15 cellular contexts compared by ENCODE assay signal in the genomic region with DNA sequence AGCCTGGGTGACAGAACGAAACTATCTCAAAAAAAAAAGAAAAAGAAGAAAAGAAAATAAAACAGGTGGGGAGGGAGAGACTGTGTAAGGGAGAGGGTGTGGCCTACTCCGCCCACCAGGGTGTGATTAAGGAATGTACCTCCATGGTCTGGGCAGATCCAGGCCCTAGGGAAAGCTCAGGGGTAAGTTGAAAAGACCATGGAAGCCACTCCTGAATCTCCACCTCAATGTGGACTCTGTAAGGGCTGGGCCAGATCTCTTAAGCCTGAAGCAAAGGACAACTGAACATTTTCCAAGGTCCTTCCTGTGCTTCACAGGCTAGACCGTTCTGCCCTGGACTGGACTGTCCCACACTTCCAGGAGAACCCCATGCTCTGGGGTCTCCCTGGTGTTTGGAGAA. TPM values are rescaled to one million over a fixed set of nuclear protein-coding genes. Genes with fewer than 3 reads are reported as not detected.
DNase-seq lines count a peak whose midpoint lies in the region; ATAC-seq and TF ChIP-seq lines count a peak whose summit lies in the region.
"Had no signal": no experiment of that assay in that cellular context is flagged by ENCODE, and none has a peak within 500 bp of the region (broad histone marks: within the 10 kb centered on the region; RNA-seq: fewer than 3 reads in every experiment).

No MANE protein-coding gene starts in this region.

- intact Hi-C loops in activated CD4-positive, alpha-beta T cell treated with anti-CD3 and anti-CD28 coated beads for 36 hours (cut with DNase I, micrococcal nuclease) = no loop called here
- intact Hi-C loops in HCT116 (cut with micrococcal nuclease) = no loop called here

- POLR2A ChIA-PET in activated CD4-positive, alpha-beta T cell treated with anti-CD3 and anti-CD28 coated beads for 36 hours (lab: Charles Lee) = no interaction called here
- POLR2A ChIA-PET in HCT116 (lab: Charles Lee) = no interaction called here

- no peak overlapping the region for H3K4me3 Mint-ChIP-seq in activated CD4-positive, alpha-beta T cell treated with anti-CD3 and anti-CD28 coated beads for 36 hours
- peak overlapping the region; percentile 54 for H3K4me3 Mint-ChIP-seq in activated T-helper 17 cell treated with anti-CD3 and anti-CD28 coated beads, Interleukin-2, amount 50 U/mL, for 72 hours
- peak overlapping the region in 6 of 8 donors; percentile 42 to 88 (median 72) for H3K4me3 Mint-ChIP-seq in naive B cell

- H2AFZ ChIP-seq in HCT116 (ENCODE audit: low read depth, low read length, poor library complexity, severe bottlenecking) = peak overlapping the region; percentile 93

- no peaks in the 10 kb centered on the region for H3K9me3 Mint-ChIP-seq in activated CD4-positive, alpha-beta T cell treated with anti-CD3 and anti-CD28 coated beads for 36 hours (ENCODE audit: low read depth)
- H3K9me3 Mint-ChIP-seq in activated T-helper 17 cell treated with anti-CD3 and anti-CD28 coated beads, Interleukin-2, amount 50 U/mL, for 72 hours = no peaks in the 10 kb centered on the region
- peaks cover 0 to 4% (median 0%) of the 10 kb centered on the region in 7 donors for H3K9me3 Mint-ChIP-seq in naive B cell

- H3K27ac ChIP-seq in HCT116 (ENCODE audit: low read depth, low read length) = no peak overlapping the region

- H3K4me3 ChIP-seq in HCT116 (replicated peaks in 1 of 2; ENCODE audit: low read depth in 1 of 2, low read length in 2 of 2) = no peak overlapping the region
- H3K4me3 ChIP-seq: A549, ascending aorta, skin epidermis, thoracic aorta had no signal

- BruUV-seq in HCT116 (replicated peaks; lab: Mats Ljungman, UMichigan) = no TSS peak

- no peaks in the 10 kb centered on the region for H3K27me3 Mint-ChIP-seq in activated CD4-positive, alpha-beta T cell treated with anti-CD3 and anti-CD28 coated beads for 36 hours
- H3K27me3 Mint-ChIP-seq in activated T-helper 17 cell treated with anti-CD3 and anti-CD28 coated beads, Interleukin-2, amount 50 U/mL, for 72 hours = no peaks in the 10 kb centered on the region
- no peaks in the 10 kb centered on the region for H3K27me3 Mint-ChIP-seq in naive B cell

- H4K20me1 ChIP-seq in HCT116 (ENCODE audit: insufficient read depth) = no peaks in the 10 kb centered on the region

- no peaks in the 10 kb centered on the region for H3K79me2 ChIP-seq in HCT116 (ENCODE audit: insufficient read depth, low read length)

- H3K36me3 Mint-ChIP-seq in activated CD4-positive, alpha-beta T cell treated with anti-CD3 and anti-CD28 coated beads for 36 hours (ENCODE audit: low read depth) = no peaks in the 10 kb centered on the region
- H3K36me3 Mint-ChIP-seq in activated T-helper 17 cell treated with anti-CD3 and anti-CD28 coated beads, Interleukin-2, amount 50 U/mL, for 72 hours (ENCODE audit: low read depth) = no peaks in the 10 kb centered on the region
- H3K36me3 Mint-ChIP-seq in naive B cell = no peaks in the 10 kb centered on the region

- no peak for TF ChIP-seq POLR2A in HCT116 (IDR thresholded peaks at IDR 0.05; ENCODE audit: borderline replicate concordance, extremely low read depth, insufficient read depth, insufficient read length)

- CTCF ChIA-PET in activated CD4-positive, alpha-beta T cell treated with anti-CD3 and anti-CD28 coated beads for 36 hours (lab: Charles Lee) = interaction anchor here (0.6 to 1.3 kb wide), 2 partner anchors 187 to 478 kb away, joined by 3 to 5 read pairs; no protein-coding TSS in a partner anchor
- CTCF ChIA-PET in HCT116 (lab: Charles Lee) = no interaction called here

- TF ChIP-seq RAD21 in HCT116 (IDR thresholded peaks at IDR 0.05; ENCODE audit: low read depth) = no peak

- no peaks in the 10 kb centered on the region for H3K9me2 ChIP-seq in HCT116 (ENCODE audit: insufficient read depth)

- peak; percentile 34 for ATAC-seq in activated CD4-positive, alpha-beta T cell treated with anti-CD3 and anti-CD28 coated beads for 36 hours
- peak; percentile 67 for ATAC-seq in HCT116
- ATAC-seq in activated T-helper 17 cell treated with anti-CD3 and anti-CD28 coated beads, Interleukin-2, amount 50 U/mL, for 72 hours (replicated peaks) = peak; percentile 20
- no peak for ATAC-seq in naive B cell (ENCODE audit: low read depth in 2 of 2)
- no peak for ATAC-seq in HG02981 (IDR thresholded peaks at IDR 0.05; ENCODE audit: unreplicated experiment)
- ATAC-seq in GM21367 (IDR thresholded peaks at IDR 0.05; ENCODE audit: unreplicated experiment) = no peak

- peaks cover 17 to 38% of the 10 kb centered on the region in 2 experiments for H3K4me1 ChIP-seq in HCT116 (ENCODE audit: control insufficient read depth in 1 of 2, insufficient read depth in 2 of 2, low read length in 2 of 2)
- H3K4me1 ChIP-seq: ascending aorta had no signal

- peak overlapping the region; percentile 46 for H3K4me2 ChIP-seq in HCT116 (ENCODE audit: low read length)
- H3K4me2 ChIP-seq: A549 had no signal

- H3K36me3 ChIP-seq in HCT116 (ENCODE audit: control insufficient read depth in 1 of 2, insufficient read depth in 2 of 2, low read length in 2 of 2) = no peaks in the 10 kb centered on the region
- H3K36me3 ChIP-seq: ascending aorta, thoracic aorta had no signal

- no peak overlapping the region for H3K9ac ChIP-seq in HCT116 (ENCODE audit: low read length)

- H3K9me3 ChIP-seq in HCT116 (ENCODE audit: control insufficient read depth in 1 of 2, insufficient read depth in 1 of 2, low read depth in 1 of 2, low read length in 2 of 2) = no peaks in the 10 kb centered on the region
- H3K9me3 ChIP-seq: A549, ascending aorta, thoracic aorta had no signal

- peaks cover 46% of the 10 kb centered on the region for H3K4me1 Mint-ChIP-seq in activated CD4-positive, alpha-beta T cell treated with anti-CD3 and anti-CD28 coated beads for 36 hours
- H3K4me1 Mint-ChIP-seq in activated T-helper 17 cell treated with anti-CD3 and anti-CD28 coated beads, Interleukin-2, amount 50 U/mL, for 72 hours = peaks cover 25% of the 10 kb centered on the region
- peaks cover 23 to 46% (median 34%) of the 10 kb centered on the region in 3 donors for H3K4me1 Mint-ChIP-seq in naive B cell

- RAD21 ChIA-PET in HCT116 (lab: Charles Lee; ENCODE audit: low non-redundant PET in 1 of 2, low total read pairs in 2 of 2, uncharacterized antibody in 2 of 2, unreplicated experiment in 2 of 2) = no interaction called here

- no peak for DNase-seq in activated CD4-positive, alpha-beta T cell treated with anti-CD3 and anti-CD28 coated beads for 36 hours
- no peak for DNase-seq in activated CD4-positive, alpha-beta T cell treated with anti-CD3 and anti-CD28 coated beads, Interleukin-2, amount 50 U/mL, for 48 hours
- DNase-seq in HCT116 (ENCODE audit: low read depth, low spot score) (no peak), naive B cell (no peak), ureter (ENCODE audit: low spot score) (no peak)
- DNase-seq: activated CD8-positive, alpha-beta memory T cell treated with anti-CD3 and anti-CD28 coated beads, Interleukin-2, amount 50 U/mL, for 4 hours; occipital lobe had no signal

- H3K27me3 ChIP-seq in HCT116 (ENCODE audit: insufficient read depth, low read length) = no peaks in the 10 kb centered on the region
- H3K27me3 ChIP-seq: ascending aorta, dorsolateral prefrontal cortex had no signal

- TF ChIP-seq CTCF in HCT116 (IDR thresholded peaks at IDR 0.05 in 2 of 3, conservative IDR thresholded peaks at IDR 0.05 in 1 of 3; ENCODE audit: borderline replicate concordance in 1 of 3, insufficient read depth in 1 of 3, low read depth in 2 of 3, low read length in 2 of 3) = no peak

- H3K27ac Mint-ChIP-seq in activated CD4-positive, alpha-beta T cell treated with anti-CD3 and anti-CD28 coated beads for 36 hours = peak overlapping the region; percentile 6
- H3K27ac Mint-ChIP-seq in activated T-helper 17 cell treated with anti-CD3 and anti-CD28 coated beads, Interleukin-2, amount 50 U/mL, for 72 hours = peak overlapping the region; percentile 16
- peak overlapping the region in 3 of 6 donors; percentile 27 to 87 (median 53) for H3K27ac Mint-ChIP-seq in naive B cell

TF ChIP-seq in HCT116, 20 proteins besides CTCF, POLR2A, EP300 and RAD21:
- TF ChIP-seq EGR1 (IDR thresholded peaks at IDR 0.05; ENCODE audit: low read depth) (peak; percentile 50; the same call in 1 of the 2 replicates), JUND (IDR thresholded peaks at IDR 0.05) (no peak)

RNA-seq across cellular contexts. Expression of a gene that starts 9.7 kb away (rescaled TPM):
- total RNA-seq in activated CD4-positive, alpha-beta T cell treated with anti-CD3 and anti-CD28 coated beads for 36 hours = 10 to 100 TPM; 23.0 to 24.6 TPM
- total RNA-seq in HCT116 (2021; ENCODE audit: unreplicated experiment) (43.4 TPM), ureter (35.4 TPM)
- polyA plus RNA-seq in HCT116 (2012) = 16.3 and 19.0 TPM in 2 replicates
- 10 to 100 TPM; 24.5 to 34.1 TPM for total RNA-seq in activated T-helper 17 cell treated with anti-CD3 and anti-CD28 coated beads, Interleukin-2, amount 50 U/mL, for 72 hours
- 10 to 100 TPM in 2 of 6 donors, 1 to 10 TPM in 4; 7.5 to 17.6 (median 9.6) TPM for polyA plus RNA-seq in naive B cell (ENCODE audit: low read depth in 6 of 6)

Comparison
In these comparisons a context has a peak if more than half of its experiments do, and no peak if none do; other contexts are left out.
1. ATAC-seq: peak in activated CD4-positive, alpha-beta T cell treated with anti-CD3 and anti-CD28 coated beads for 36 hours (single experiment), HCT116 (single experiment) and activated T-helper 17 cell treated with anti-CD3 and anti-CD28 coated beads, Interleukin-2, amount 50 U/mL, for 72 hours (single experiment); none in naive B cell (0 of 2), HG02981 (single experiment) and GM21367 (single experiment).